ENCODE assay signal across 1 cellular context in genomic region chr9:123346826-123347225, GRCh38.
TF ChIP-seq lines count a peak whose summit lies in the region.

No MANE protein-coding gene starts in this region.

TF ChIP-seq in GM12878, 131 proteins besides CTCF, POLR2A, EP300 and RAD21:
- TF ChIP-seq SMARCA5 (IDR thresholded peaks at IDR 0.05) (no peak), BCL3 (IDR thresholded peaks at IDR 0.05; ENCODE audit: borderline replicate concordance, insufficient read depth, low read depth, low read length, poor library complexity, severe bottlenecking) (peak; percentile 5)
